Comparison of ENCODE assay signal across 8 cellular contexts in genomic region chr7:5665106-5666025, GRCh38.
DNase-seq lines count a peak whose midpoint lies in the region; ATAC-seq, FAIRE-seq and TF ChIP-seq lines count a peak whose summit lies in the region.

No MANE protein-coding gene starts in this region.

- no peaks in the 10 kb centered on the region for H3K9me3 ChIP-seq in osteoblast (ENCODE audit: low read depth, low read length)
- no peaks in the 10 kb centered on the region for H3K9me3 ChIP-seq in transverse colon

- no peak overlapping the region for H3K4me3 ChIP-seq in osteoblast (ENCODE audit: insufficient read depth, low read length)
- no peak overlapping the region for H3K4me3 ChIP-seq in transverse colon

- H3K36me3 ChIP-seq in osteoblast (ENCODE audit: insufficient read depth, low read length) = peaks cover 28% of the 10 kb centered on the region
- no peaks in the 10 kb centered on the region for H3K36me3 ChIP-seq in transverse colon

- no peak for TF ChIP-seq EP300 in transverse colon (IDR thresholded peaks at IDR 0.05; ENCODE audit: low read depth)

- in situ Hi-C loops in transverse colon (cut with MboI; ENCODE audit: low pct_ligation_motif_present in 1 of 4, low pct_unique_long_range_greater_than_20kb in 1 of 4, low sequenced_read_pairs in 3 of 4) = loop anchor here in 2 of 4 donors (10.0 kb wide), 1 partner anchor 171 kb away; no protein-coding TSS in a partner anchor

- H3K27me3 ChIP-seq in osteoblast (ENCODE audit: insufficient read depth, low read length) (no peaks in the 10 kb centered on the region), transverse colon (no peaks in the 10 kb centered on the region)

- no peaks in the 10 kb centered on the region for H3K4me1 ChIP-seq in osteoblast (ENCODE audit: insufficient read depth, low read length)
- peaks cover 0 to 19% (median 4%) of the 10 kb centered on the region in 4 donors for H3K4me1 ChIP-seq in transverse colon

- 64 to 68% methylated on average over 18 of the region's 18 CpGs for WGBS in transverse colon (ENCODE audit: low coverage in 1 of 2), 2 donors

- intact Hi-C loops in transverse colon (cut with DNase I; ENCODE audit: low total_unique reads) = loop anchor here (5.0 kb wide), 1 partner anchor 173 kb away; no protein-coding TSS in a partner anchor

- peaks cover 11% of the 10 kb centered on the region for H4K20me1 ChIP-seq in osteoblast (ENCODE audit: insufficient read depth, low read length)

- DNase-seq in M059J (ENCODE audit: low read depth) = peak; percentile 77
- peak; percentile 77 for DNase-seq in RPMI8226
- DNase-seq in activated effector memory CD4-positive, alpha-beta T cell treated with anti-CD3 and anti-CD28 coated beads, Interleukin-2, amount 50 U/mL, for 16 hours = peak; percentile 82
- DNase-seq in frontal cortex (ENCODE audit: low spot score in 2 of 2) = peak; percentile 43 to 67
- peak; percentile 92 for DNase-seq in osteoblast (ENCODE audit: insufficient read length, low spot score, missing footprints)
- DNase-seq in transverse colon = peak; percentile 77

- TF ChIP-seq CTCF in osteoblast (IDR thresholded peaks at IDR 0.05; ENCODE audit: extremely low read depth, low read depth, low read length) (peak; percentile 91), transverse colon (IDR thresholded peaks at IDR 0.05) (peak; percentile 79 to 96 (median 87))

- H2AFZ ChIP-seq in osteoblast (ENCODE audit: low read length) = no peak overlapping the region

- H3K4me2 ChIP-seq in osteoblast (ENCODE audit: insufficient read depth, low read length) = no peak overlapping the region

- TF ChIP-seq POLR2A in transverse colon (IDR thresholded peaks at IDR 0.05) = no peak

- peak overlapping the region; percentile 23 for H3K27ac ChIP-seq in osteoblast (ENCODE audit: low read depth, low read length)
- H3K27ac ChIP-seq in transverse colon = peak overlapping the region in 3 of 4 donors; percentile 11 to 35 (median 29)

- peaks cover 7% of the 10 kb centered on the region for H3K79me2 ChIP-seq in osteoblast (ENCODE audit: insufficient read depth, low read length)

- FAIRE-seq in G401.6 (lab: Jason Lieb, UNC) (peak; percentile 97), frontal cortex (lab: Jason Lieb, UNC) (peak; percentile 53)

- ATAC-seq in HG03280 (IDR thresholded peaks at IDR 0.05; ENCODE audit: unreplicated experiment) = no peak
